7 cellular contexts compared by ENCODE assay signal in the genomic region with DNA sequence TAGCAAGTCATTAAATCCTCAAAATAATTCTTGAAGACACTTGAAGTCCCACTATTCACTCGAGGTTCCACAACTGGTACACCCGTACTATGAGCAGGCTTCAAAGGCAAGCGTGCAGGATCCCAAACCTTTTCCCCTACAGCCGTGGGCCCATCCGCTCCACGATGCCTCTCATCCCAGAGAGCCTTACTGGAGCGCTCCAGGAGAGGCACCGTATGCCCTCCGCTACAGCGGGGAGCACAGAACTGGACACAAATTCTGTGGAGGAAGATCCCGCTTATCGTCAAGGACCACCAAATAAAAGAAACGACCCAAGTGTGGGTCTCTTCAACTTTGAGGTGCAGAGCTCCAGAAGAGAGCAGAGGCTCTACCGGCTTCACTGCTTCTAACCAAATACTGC. TPM values are rescaled to one million over a fixed set of nuclear protein-coding genes. Genes with fewer than 3 reads are reported as not detected.
DNase-seq lines count a peak whose midpoint lies in the region; ATAC-seq and TF ChIP-seq lines count a peak whose summit lies in the region.

No MANE protein-coding gene starts in this region.

- 1% methylated on average over 14 of the region's 14 CpGs for WGBS in suprapubic skin

- no peaks in the 10 kb centered on the region for H3K27me3 Mint-ChIP-seq in activated naive CD8-positive, alpha-beta T cell treated with anti-CD3 and anti-CD28 coated beads for 36 hours

- H3K36me3 ChIP-seq in suprapubic skin, result peaks cover 39% of the 10 kb centered on the region

- no peak for TF ChIP-seq EP300 in suprapubic skin (IDR thresholded peaks at IDR 0.05)

- peaks cover 18% of the 10 kb centered on the region for H3K4me1 Mint-ChIP-seq in activated naive CD8-positive, alpha-beta T cell treated with anti-CD3 and anti-CD28 coated beads for 36 hours

- H3K27ac ChIP-seq in suprapubic skin, result no peak overlapping the region

- H3K4me3 Mint-ChIP-seq in activated naive CD8-positive, alpha-beta T cell treated with anti-CD3 and anti-CD28 coated beads for 36 hours, result peak overlapping the region; percentile 97

- peak overlapping the region; percentile 92 for H3K27ac Mint-ChIP-seq in activated naive CD8-positive, alpha-beta T cell treated with anti-CD3 and anti-CD28 coated beads for 36 hours

- H3K36me3 Mint-ChIP-seq in activated naive CD8-positive, alpha-beta T cell treated with anti-CD3 and anti-CD28 coated beads for 36 hours, result peaks cover 26% of the 10 kb centered on the region

- TF ChIP-seq CTCF in suprapubic skin (IDR thresholded peaks at IDR 0.05), result no peak

- no peaks in the 10 kb centered on the region for H3K9me3 Mint-ChIP-seq in activated naive CD8-positive, alpha-beta T cell treated with anti-CD3 and anti-CD28 coated beads for 36 hours

- H3K4me3 ChIP-seq in suprapubic skin, result peak overlapping the region; percentile 97

- peak; percentile 2 for ATAC-seq in HG03520 (IDR thresholded peaks at IDR 0.05; ENCODE audit: unreplicated experiment)
- ATAC-seq in HG02840 (IDR thresholded peaks at IDR 0.05; ENCODE audit: low FRiP score, unreplicated experiment), result no peak
- ATAC-seq in GM19397 (IDR thresholded peaks at IDR 0.05; ENCODE audit: unreplicated experiment), result no peak

- H3K4me1 ChIP-seq in suprapubic skin, result peaks cover 22% of the 10 kb centered on the region

- no peaks in the 10 kb centered on the region for H3K27me3 ChIP-seq in suprapubic skin

- H3K9me3 ChIP-seq in suprapubic skin, result no peaks in the 10 kb centered on the region

- DNase-seq in activated naive CD8-positive, alpha-beta T cell treated with anti-CD3 and anti-CD28 coated beads for 36 hours, result no peak
- DNase-seq in islet precursor cell (peak; percentile 43), suprapubic skin (ENCODE audit: low spot score in 2 of 2) (no peak), HCEC 1CT (no peak)

- TF ChIP-seq POLR2A in suprapubic skin (IDR thresholded peaks at IDR 0.05), result no peak

RNA-seq across cellular contexts. Expression of gene NOL6, which starts 0.5 kb away (rescaled TPM):
- 10 to 100 TPM; 80.8 to 82.2 TPM for total RNA-seq in activated naive CD8-positive, alpha-beta T cell treated with anti-CD3 and anti-CD28 coated beads for 36 hours
- 10 to 100 TPM; 40.4 to 50.4 (median 44.1) TPM for total RNA-seq in suprapubic skin

RNA-seq across cellular contexts. Expression of gene AQP3, which starts 25.8 kb away (rescaled TPM):
- total RNA-seq in activated naive CD8-positive, alpha-beta T cell treated with anti-CD3 and anti-CD28 coated beads for 36 hours, result 1 to 10 TPM; 2.3 to 2.9 TPM
- 1,000 to 10,000 TPM; 1,277 to 1,951 (median 1,548) TPM for total RNA-seq in suprapubic skin

RNA-seq across cellular contexts. Expression of gene ANKRD18B, which starts 50.8 kb away (rescaled TPM):
- under 1 TPM; 0.14 to 0.56 TPM for total RNA-seq in activated naive CD8-positive, alpha-beta T cell treated with anti-CD3 and anti-CD28 coated beads for 36 hours
- 10 to 100 TPM in 3 of 4 donors, 1 to 10 TPM in 1; 9.5 to 27.0 (median 15.7) TPM for total RNA-seq in suprapubic skin

Comparison
In these comparisons a context has a peak if more than half of its experiments do, and no peak if none do; other contexts are left out.
1. RNA of gene AQP3, which starts 25.8 kb away (total RNA-seq): 1,277 to 1,951 TPM in suprapubic skin; 2.3 to 2.9 TPM in activated naive CD8-positive, alpha-beta T cell treated with anti-CD3 and anti-CD28 coated beads for 36 hours; every median in the first group is over 100 times any median in the second.
2. RNA of gene ANKRD18B, which starts 50.8 kb away (total RNA-seq): 9.5 to 27.0 TPM in suprapubic skin; 0.14 to 0.56 TPM in activated naive CD8-positive, alpha-beta T cell treated with anti-CD3 and anti-CD28 coated beads for 36 hours; every median in the first group is over 4 times any median in the second.